ENCODE assay signal across 16 cellular contexts in the genomic region with DNA sequence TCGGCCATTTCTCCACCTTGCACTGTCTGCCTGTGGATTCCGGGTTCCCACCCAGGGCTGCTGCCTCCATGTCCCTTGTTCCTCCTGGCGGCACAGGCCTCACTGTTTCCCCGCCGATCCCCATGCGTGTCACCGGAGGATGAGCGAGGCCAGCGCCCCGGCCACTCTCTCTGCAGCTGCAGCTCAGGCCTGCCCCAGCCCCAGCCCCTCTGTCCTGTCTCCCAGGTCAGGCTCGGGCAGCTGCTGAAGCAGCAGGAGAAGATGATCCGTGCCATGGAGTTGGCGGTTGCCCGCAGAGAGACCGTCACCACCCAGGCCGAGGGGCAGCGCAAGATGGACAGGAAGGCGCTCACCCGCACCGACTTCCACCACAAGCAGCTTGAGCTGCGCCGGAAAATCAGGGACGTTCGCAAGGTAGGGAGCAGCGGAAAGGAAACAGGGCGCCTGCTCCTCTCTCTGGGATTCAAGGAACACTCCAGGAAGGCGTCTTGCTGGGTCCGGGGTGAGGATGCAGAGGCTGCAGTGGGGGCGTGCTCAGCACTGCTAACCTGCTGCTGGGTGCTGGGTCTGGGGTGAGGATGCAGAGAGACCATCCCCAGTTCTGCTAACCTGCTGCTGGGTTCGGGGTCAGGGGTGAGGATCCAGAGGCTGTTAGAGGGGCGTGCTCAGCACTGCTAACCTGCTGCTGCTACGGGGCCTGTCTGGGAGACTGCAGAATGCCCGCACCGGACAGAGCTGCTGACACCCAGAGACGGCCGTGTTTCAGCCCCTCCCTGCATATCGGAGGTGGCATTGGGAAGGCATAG. TPM values are rescaled to one million over a fixed set of nuclear protein-coding genes. Genes with fewer than 3 reads are reported as not detected.
DNase-seq lines count a peak whose midpoint lies in the region; ATAC-seq, FAIRE-seq and TF ChIP-seq lines count a peak whose summit lies in the region.
"Had no signal": no experiment of that assay in that cellular context is flagged by ENCODE, and none has a peak within 500 bp of the region (broad histone marks: within the 10 kb centered on the region; RNA-seq: fewer than 3 reads in every experiment).

No MANE protein-coding gene starts in this region.

- no peak overlapping the region for H3K9ac ChIP-seq in endodermal cell (ENCODE audit: extremely low read depth, low read length, poor library complexity, severe bottlenecking)
- H3K9ac ChIP-seq: GM23248 had no signal

- no peaks in the 10 kb centered on the region for H3K9me3 Mint-ChIP-seq in IgD-negative memory B cell
- no peaks in the 10 kb centered on the region for H3K9me3 Mint-ChIP-seq in endodermal cell
- H3K9me3 Mint-ChIP-seq in activated T-cell treated with anti-CD3 and anti-CD28 coated beads, Interleukin-2, amount 50 U/mL, for 24 hours = no peaks in the 10 kb centered on the region
- H3K9me3 Mint-ChIP-seq: CD4-positive, alpha-beta memory T cell; HFFc6 had no signal

- peak; percentile 46 for DNase-seq in endodermal cell
- peak; percentile 89 for DNase-seq in mesenteric fat pad (ENCODE audit: low spot score)
- DNase-seq in urothelium cell line (ENCODE audit: low spot score) = no peak
- no peak for DNase-seq in activated T-cell treated with anti-CD3 and anti-CD28 coated beads, Interleukin-2, amount 50 U/mL, for 24 hours
- no peak for DNase-seq in D341Med (ENCODE audit: low spot score)
- DNase-seq: BE2C; CD4-positive, alpha-beta memory T cell; GF-D8; GM23248; HFFc6; MG63; NCI-H1105 treated with DMSO at 0.1 percent for 48 hours; NCI-H187; PC-3 had no signal

- H3K27ac Mint-ChIP-seq in IgD-negative memory B cell (peak overlapping the region in 2 of 3 donors; percentile 16 to 73), endodermal cell (no peak overlapping the region)
- no peak overlapping the region for H3K27ac Mint-ChIP-seq in activated T-cell treated with anti-CD3 and anti-CD28 coated beads, Interleukin-2, amount 50 U/mL, for 24 hours
- H3K27ac Mint-ChIP-seq: HFFc6 had no signal

- no peaks in the 10 kb centered on the region for H3K27me3 ChIP-seq in endodermal cell (ENCODE audit: control insufficient read depth, insufficient read depth, low read length, poor library complexity, severe bottlenecking)
- H3K27me3 ChIP-seq: BE2C, MG63 had no signal

- H3K4me1 Mint-ChIP-seq in IgD-negative memory B cell (peaks cover 0 to 1% (median 0%) of the 10 kb centered on the region in 3 donors), endodermal cell (no peaks in the 10 kb centered on the region)
- H3K4me1 Mint-ChIP-seq in activated T-cell treated with anti-CD3 and anti-CD28 coated beads, Interleukin-2, amount 50 U/mL, for 24 hours (ENCODE audit: low read depth) = peaks cover 10% of the 10 kb centered on the region

- WGBS in endodermal cell (ENCODE audit: insufficient coverage in 1 of 2, insufficient read length in 1 of 2), 2 experiments = 91 to 98% methylated on average over 18 to 37 of the region's 37 CpGs

- H3K4me3 ChIP-seq in endodermal cell (ENCODE audit: low read length) = no peak overlapping the region
- H3K4me3 ChIP-seq: GM23248, MG63 had no signal

- no peaks in the 10 kb centered on the region for H3K9me3 ChIP-seq in endodermal cell (ENCODE audit: control insufficient read depth, low read length)
- H3K9me3 ChIP-seq: BE2C, MG63 had no signal

- H3K36me3 ChIP-seq in endodermal cell (ENCODE audit: control insufficient read depth, insufficient read depth, low read length) = no peaks in the 10 kb centered on the region
- H3K36me3 ChIP-seq: BE2C, MG63 had no signal

- no peak for ATAC-seq in GM21526 (IDR thresholded peaks at IDR 0.05; ENCODE audit: low FRiP score, unreplicated experiment)
- ATAC-seq: PC-3 had no signal

- no peaks in the 10 kb centered on the region for H3K36me3 Mint-ChIP-seq in IgD-negative memory B cell
- peaks cover 1% of the 10 kb centered on the region for H3K36me3 Mint-ChIP-seq in endodermal cell (ENCODE audit: low read depth)
- H3K36me3 Mint-ChIP-seq in activated T-cell treated with anti-CD3 and anti-CD28 coated beads, Interleukin-2, amount 50 U/mL, for 24 hours (ENCODE audit: low read depth) = no peaks in the 10 kb centered on the region
- H3K36me3 Mint-ChIP-seq: CD4-positive, alpha-beta memory T cell had no signal

- H3K4me3 Mint-ChIP-seq in IgD-negative memory B cell (no peak overlapping the region), endodermal cell (no peak overlapping the region)
- no peak overlapping the region for H3K4me3 Mint-ChIP-seq in activated T-cell treated with anti-CD3 and anti-CD28 coated beads, Interleukin-2, amount 50 U/mL, for 24 hours
- H3K4me3 Mint-ChIP-seq: CD4-positive, alpha-beta memory T cell; HFFc6 had no signal

- H3K4me1 ChIP-seq in endodermal cell (ENCODE audit: control insufficient read depth, insufficient read depth, low read length) = no peaks in the 10 kb centered on the region
- H3K4me1 ChIP-seq: BE2C had no signal

- peak; percentile 30 for FAIRE-seq in urothelium cell line (lab: Jason Lieb, UNC)

- peaks cover 1% of the 10 kb centered on the region for H3K27me3 Mint-ChIP-seq in IgD-negative memory B cell
- H3K27me3 Mint-ChIP-seq in endodermal cell (ENCODE audit: insufficient read depth) = peaks cover 3% of the 10 kb centered on the region
- H3K27me3 Mint-ChIP-seq in activated T-cell treated with anti-CD3 and anti-CD28 coated beads, Interleukin-2, amount 50 U/mL, for 24 hours = no peaks in the 10 kb centered on the region

- H3K27ac ChIP-seq in endodermal cell (ENCODE audit: low read depth, low read length) = no peak overlapping the region
- H3K27ac ChIP-seq: GM23248 had no signal

- TF ChIP-seq CTCF in endodermal cell (conservative IDR thresholded peaks at IDR 0.05) = no peak

RNA-seq across cellular contexts. Expression of gene GAA, which starts 6.1 kb away (rescaled TPM):
- polyA plus RNA-seq in IgD-negative memory B cell = 11.3 TPM
- total RNA-seq in endodermal cell = 10 to 100 TPM; 46.4 to 72.3 TPM
- 75.1 TPM for polyA plus RNA-seq in endodermal cell (2013, experiment 1 of 2)
- 65.7 TPM for polyA plus RNA-seq in endodermal cell (2013, experiment 2 of 2)
- 61.4 TPM for total RNA-seq in mesenteric fat pad

RNA-seq across cellular contexts. Expression of gene EIF4A3, which starts 51.7 kb away (rescaled TPM):
- 71.0 TPM for polyA plus RNA-seq in IgD-negative memory B cell
- total RNA-seq in endodermal cell = 100 to 1,000 TPM; 107 to 110 TPM
- 126 TPM for polyA plus RNA-seq in endodermal cell (2013, experiment 1 of 2)
- 123 TPM for polyA plus RNA-seq in endodermal cell (2013, experiment 2 of 2)
- 92.0 TPM for total RNA-seq in mesenteric fat pad

RNA-seq across cellular contexts. Expression of gene CCDC40, which starts 58.8 kb away (rescaled TPM):
- not detected for polyA plus RNA-seq in IgD-negative memory B cell
- 10 to 100 TPM; 21.7 to 38.9 TPM for total RNA-seq in endodermal cell
- 16.3 TPM for polyA plus RNA-seq in endodermal cell (2013, experiment 1 of 2)
- polyA plus RNA-seq in endodermal cell (2013, experiment 2 of 2) = 14.2 TPM
- 7.9 TPM for total RNA-seq in mesenteric fat pad
- polyA plus RNA-seq: CD4-positive, alpha-beta memory T cell had no signal

RNA-seq across cellular contexts. Expression of gene TBC1D16, which starts 59.6 kb away (rescaled TPM):
- 1.7 TPM for polyA plus RNA-seq in IgD-negative memory B cell
- total RNA-seq in endodermal cell (100 to 1,000 TPM in 1 of 2 donors, 10 to 100 TPM in 1; 88.2 to 116 TPM), mesenteric fat pad (111 TPM)
- 56.3 TPM for polyA plus RNA-seq in endodermal cell (2013, experiment 1 of 2)
- polyA plus RNA-seq in endodermal cell (2013, experiment 2 of 2) = 53.8 TPM

Comparison
In these comparisons a context has a peak if more than half of its experiments do, and no peak if none do; other contexts are left out.
1. H3K27ac Mint-ChIP-seq: peak in IgD-negative memory B cell (2 of 3); none in endodermal cell (single experiment) and activated T-cell treated with anti-CD3 and anti-CD28 coated beads, Interleukin-2, amount 50 U/mL, for 24 hours (single experiment).
2. DNase-seq: peak in endodermal cell (single experiment) and mesenteric fat pad (single experiment); none in urothelium cell line (single experiment), activated T-cell treated with anti-CD3 and anti-CD28 coated beads, Interleukin-2, amount 50 U/mL, for 24 hours (single experiment) and D341Med (single experiment).